Comparison of ENCODE assay signal across 7 cellular contexts in the genomic region with DNA sequence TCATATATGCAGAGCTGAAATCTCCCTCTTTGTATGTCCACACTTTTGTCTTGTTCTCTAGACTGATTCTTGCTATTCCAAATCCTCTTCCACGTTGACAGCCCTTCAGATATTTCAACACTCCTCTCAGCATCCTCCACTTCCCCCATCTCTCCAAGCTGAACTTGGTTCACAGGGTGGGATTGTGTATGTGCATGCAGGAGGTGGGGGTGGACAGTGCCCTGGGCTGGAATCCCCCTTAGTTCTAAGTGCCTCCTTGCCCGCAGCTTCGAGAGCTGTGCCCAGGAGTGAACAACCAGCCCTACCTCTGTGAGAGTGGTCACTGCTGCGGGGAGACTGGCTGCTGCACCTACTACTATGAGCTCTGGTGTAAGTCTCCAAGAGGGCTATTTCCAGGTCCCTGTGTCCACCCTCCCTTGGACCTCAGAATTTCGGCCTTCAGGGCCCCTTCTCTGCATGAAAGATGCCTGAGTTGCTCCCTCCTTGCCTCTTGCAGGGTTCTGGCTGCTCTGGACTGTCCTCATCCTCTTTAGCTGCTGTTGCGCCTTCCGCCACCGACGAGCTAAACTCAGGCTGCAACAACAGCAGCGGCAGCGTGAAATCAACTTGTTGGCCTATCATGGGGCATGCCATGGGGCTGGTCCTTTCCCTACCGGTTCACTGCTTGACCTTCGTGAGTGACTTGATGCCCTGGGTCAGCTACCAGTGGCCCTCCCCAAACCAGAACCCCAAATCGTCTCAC. TPM values are rescaled to one million over a fixed set of nuclear protein-coding genes. Genes with fewer than 3 reads are reported as not detected.
DNase-seq lines count a peak whose midpoint lies in the region; ATAC-seq and TF ChIP-seq lines count a peak whose summit lies in the region.

No MANE protein-coding gene starts in this region.

- ATAC-seq in effector memory CD8-positive, alpha-beta T cell (replicated peaks) = no peak
- no peak for ATAC-seq in GM18907 (IDR thresholded peaks at IDR 0.05; ENCODE audit: unreplicated experiment)

- H4K20me1 ChIP-seq in OCI-LY1 (ENCODE audit: insufficient read depth, low read length) = no peaks in the 10 kb centered on the region

- no peak for TF ChIP-seq CTCF in GM12865 (IDR thresholded peaks at IDR 0.05; ENCODE audit: insufficient read depth, low read depth, low read length, missing control alignments)
- no peak for TF ChIP-seq CTCF in OCI-LY1 (IDR thresholded peaks at IDR 0.05; ENCODE audit: low read length)
- no peak for TF ChIP-seq CTCF in progenitor cell of endocrine pancreas (IDR thresholded peaks at IDR 0.05; ENCODE audit: unreplicated experiment)
- no peak for TF ChIP-seq CTCF in Peyer's patch (IDR thresholded peaks at IDR 0.05)

- DNase-seq in GM12865 (ENCODE audit: low read depth) = no peak
- DNase-seq in effector memory CD8-positive, alpha-beta T cell = no peak
- no peak for DNase-seq in progenitor cell of endocrine pancreas (ENCODE audit: low spot score, unreplicated experiment)
- no peak for DNase-seq in NCI-H446 (lab: John Stamatoyannopoulos, UW)
- no peak for DNase-seq in Peyer's patch

- H3K9me2 ChIP-seq in OCI-LY1 (ENCODE audit: low read depth, low read length) = no peaks in the 10 kb centered on the region

- H3K4me3 ChIP-seq in GM12865 (ENCODE audit: low read depth, low read length) = peak overlapping the region; percentile 100
- peak overlapping the region; percentile 80 for H3K4me3 ChIP-seq in OCI-LY1 (ENCODE audit: low read depth, low read length, poor library complexity, severe bottlenecking)
- H3K4me3 ChIP-seq in Peyer's patch = peak overlapping the region in 2 of 4 donors; percentile 80 to 88

- H3K36me3 ChIP-seq in OCI-LY1 (ENCODE audit: insufficient read depth, low read length) (peaks cover 28% of the 10 kb centered on the region; the same call in 1 of the 2 replicates), Peyer's patch (peaks cover 0 to 24% (median 0%) of the 10 kb centered on the region in 3 donors)

- H3K4me1 Mint-ChIP-seq in effector memory CD8-positive, alpha-beta T cell (ENCODE audit: low read depth in 2 of 2) = peaks cover 40 to 57% of the 10 kb centered on the region in 2 donors
- peaks cover 40% of the 10 kb centered on the region for H3K4me1 Mint-ChIP-seq in progenitor cell of endocrine pancreas (ENCODE audit: low read depth)

- peak overlapping the region; percentile 96 to 98 for H3K4me3 Mint-ChIP-seq in effector memory CD8-positive, alpha-beta T cell
- H3K4me3 Mint-ChIP-seq in progenitor cell of endocrine pancreas (ENCODE audit: low read depth) = peak overlapping the region; percentile 89

- H3K27me3 Mint-ChIP-seq in effector memory CD8-positive, alpha-beta T cell = no peaks in the 10 kb centered on the region
- H3K27me3 Mint-ChIP-seq in progenitor cell of endocrine pancreas = no peaks in the 10 kb centered on the region

- H3K4me1 ChIP-seq in OCI-LY1 (ENCODE audit: insufficient read depth, low read length, severe bottlenecking) (peaks cover 43% of the 10 kb centered on the region), Peyer's patch (peaks cover 6 to 54% (median 18%) of the 10 kb centered on the region in 4 donors)

- H3K9me3 Mint-ChIP-seq in effector memory CD8-positive, alpha-beta T cell = no peaks in the 10 kb centered on the region
- H3K9me3 Mint-ChIP-seq in progenitor cell of endocrine pancreas (ENCODE audit: low read depth) = no peaks in the 10 kb centered on the region

- TF ChIP-seq POLR2A in Peyer's patch (IDR thresholded peaks at IDR 0.05) = peak in 1 of 2 donors; percentile 3

- no peak overlapping the region for H2AFZ ChIP-seq in OCI-LY1 (ENCODE audit: low read length)

- no peak overlapping the region for H3K27ac ChIP-seq in OCI-LY1 (ENCODE audit: low read depth, low read length, poor library complexity, severe bottlenecking)
- H3K27ac ChIP-seq in Peyer's patch = peak overlapping the region in 1 of 4 donors; percentile 99

- H3K27me3 ChIP-seq in OCI-LY1 (ENCODE audit: insufficient read depth, low read length) (no peaks in the 10 kb centered on the region), Peyer's patch (no peaks in the 10 kb centered on the region)

- H3K27ac Mint-ChIP-seq in effector memory CD8-positive, alpha-beta T cell = peak overlapping the region; percentile 46 to 100
- H3K27ac Mint-ChIP-seq in progenitor cell of endocrine pancreas = peak overlapping the region; percentile 64

- peak overlapping the region; percentile 99 for H3K4me2 ChIP-seq in OCI-LY1 (ENCODE audit: low read length)

- peaks cover 65% of the 10 kb centered on the region for H3K36me3 Mint-ChIP-seq in effector memory CD8-positive, alpha-beta T cell (ENCODE audit: insufficient read depth)
- peaks cover 1% of the 10 kb centered on the region for H3K36me3 Mint-ChIP-seq in progenitor cell of endocrine pancreas (ENCODE audit: insufficient read depth)

- no peaks in the 10 kb centered on the region for H3F3A ChIP-seq in OCI-LY1 (ENCODE audit: insufficient read depth, low read length)

- peaks cover 4% of the 10 kb centered on the region; the same call in 1 of the 2 replicates for H3K79me2 ChIP-seq in OCI-LY1 (ENCODE audit: insufficient read depth, low read length)

- H3K9me3 ChIP-seq in OCI-LY1 (ENCODE audit: low read length) (no peaks in the 10 kb centered on the region), Peyer's patch (no peaks in the 10 kb centered on the region)

- peak overlapping the region; percentile 97; the same call in 1 of the 2 replicates for H3K9ac ChIP-seq in OCI-LY1 (ENCODE audit: low read length)

RNA-seq across cellular contexts. Expression of a gene that starts 1.3 kb away (rescaled TPM):
- total RNA-seq in progenitor cell of endocrine pancreas (127 and 140 TPM in 2 replicates), Peyer's patch (10 to 100 TPM; 46.2 to 81.3 (median 59.9) TPM)

RNA-seq across cellular contexts. Expression of a gene that starts 4.7 kb away (rescaled TPM):
- total RNA-seq in progenitor cell of endocrine pancreas (46.8 and 51.0 TPM in 2 replicates), Peyer's patch (10 to 100 TPM in 3 of 4 donors, 1 to 10 TPM in 1; 5.4 to 83.3 (median 41.8) TPM)

RNA-seq across cellular contexts. Expression of a gene that starts 5.6 kb away (rescaled TPM):
- total RNA-seq in progenitor cell of endocrine pancreas (67.9 and 71.5 TPM in 2 replicates), Peyer's patch (100 to 1,000 TPM in 1 of 4 donors, 10 to 100 TPM in 3; 55.3 to 122 (median 85.9) TPM)

RNA-seq across cellular contexts. Expression of a gene that starts 12.9 kb away (rescaled TPM):
- total RNA-seq in progenitor cell of endocrine pancreas (61.3 and 64.1 TPM in 2 replicates), Peyer's patch (10 to 100 TPM; 17.8 to 23.8 (median 20.0) TPM)

RNA-seq across cellular contexts. Expression of a gene that starts 17.8 kb away (rescaled TPM):
- 121 and 129 TPM in 2 replicates for total RNA-seq in progenitor cell of endocrine pancreas
- 10 to 100 TPM; 46.2 to 99.9 (median 75.7) TPM for total RNA-seq in Peyer's patch
